2 cellular contexts compared by ENCODE assay signal in the genomic region with DNA sequence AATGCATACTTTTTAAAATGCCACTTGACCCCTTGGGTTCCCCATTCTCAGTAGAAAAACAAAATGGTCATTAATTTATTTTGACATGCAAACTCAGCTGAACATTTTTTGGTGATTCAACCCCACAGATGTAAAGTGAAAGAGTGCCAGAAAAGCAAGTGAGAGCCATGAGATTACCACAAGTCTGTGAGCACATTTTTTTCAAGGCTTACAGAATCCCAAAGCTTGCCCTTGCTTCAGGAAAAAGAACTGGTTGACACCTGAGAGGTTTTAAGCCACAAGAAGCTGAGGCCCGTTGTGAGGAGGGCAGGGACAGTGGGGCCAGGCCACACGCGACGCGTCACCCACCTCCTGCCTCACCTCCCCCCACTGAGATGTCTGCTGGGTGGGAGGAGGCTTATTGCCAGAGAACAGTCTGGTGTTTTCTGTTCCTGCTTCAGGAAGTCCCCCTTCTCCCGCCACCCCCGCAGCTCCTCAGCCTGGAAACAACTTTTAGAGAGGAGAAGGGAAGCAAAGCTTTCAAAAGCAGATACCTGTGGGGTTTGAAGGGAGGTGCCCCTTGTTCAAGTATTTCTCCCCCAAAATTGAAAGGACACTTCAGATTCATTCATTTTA.
TF ChIP-seq lines count a peak whose summit lies in the region.

No MANE protein-coding gene starts in this region.

TF ChIP-seq in HEK293, 187 proteins besides CTCF, POLR2A, EP300 and RAD21:
- TF ChIP-seq EGR2 (tag by site-specific recombination; IDR thresholded peaks at IDR 0.05; ENCODE audit: low read depth) (peak; percentile 34), MZF1 (tag by site-specific recombination; IDR thresholded peaks at IDR 0.05; ENCODE audit: borderline replicate concordance) (no peak)

TF ChIP-seq in H1, 55 proteins besides CTCF, POLR2A, EP300 and RAD21:
- no peak for TF ChIP-seq EGR1 (IDR thresholded peaks at IDR 0.05; ENCODE audit: borderline replicate concordance, low read depth, low read length)
- TF ChIP-seq ZNF274 (IDR thresholded peaks at IDR 0.05; ENCODE audit: borderline replicate concordance, extremely low read depth, low read length): no peak
